ENCODE assay signal across 19 cellular contexts in genomic region chr12:71007736-71008449, GRCh38.
DNase-seq lines count a peak whose midpoint lies in the region; ATAC-seq and TF ChIP-seq lines count a peak whose summit lies in the region.
"Had no signal": no experiment of that assay in that cellular context is flagged by ENCODE, and none has a peak within 500 bp of the region (broad histone marks: within the 10 kb centered on the region; RNA-seq: fewer than 3 reads in every experiment).

No MANE protein-coding gene starts in this region.

- H3K27ac ChIP-seq in breast epithelium (peak overlapping the region; percentile 18 to 58), KOPT-K1 (ENCODE audit: low read depth, low read length, poor library complexity, severe bottlenecking) (peak overlapping the region; percentile 74), upper lobe of right lung (peak overlapping the region; percentile 1), vagina (no peak overlapping the region)

- H3K36me3 Mint-ChIP-seq in MCF 10A (ENCODE audit: insufficient read depth, unreplicated experiment) = no peaks in the 10 kb centered on the region
- H3K36me3 Mint-ChIP-seq in activated CD4-positive, alpha-beta T cell treated with anti-CD3 and anti-CD28 coated beads for 36 hours (ENCODE audit: low read depth) = no peaks in the 10 kb centered on the region
- H3K36me3 Mint-ChIP-seq: CD14-positive monocyte had no signal

- no peak for ATAC-seq in upper lobe of right lung
- ATAC-seq in activated CD4-positive, alpha-beta T cell treated with anti-CD3 and anti-CD28 coated beads for 36 hours = no peak
- ATAC-seq: K562, Panc1 had no signal

- no peaks in the 10 kb centered on the region for H3K36me3 ChIP-seq in breast epithelium
- no peaks in the 10 kb centered on the region for H3K36me3 ChIP-seq in KOPT-K1 (ENCODE audit: insufficient read depth, low read length)
- no peaks in the 10 kb centered on the region for H3K36me3 ChIP-seq in upper lobe of right lung
- H3K36me3 ChIP-seq in vagina = no peaks in the 10 kb centered on the region

- H3K9me3 ChIP-seq in breast epithelium (no peaks in the 10 kb centered on the region), KOPT-K1 (ENCODE audit: insufficient read depth, low read length, poor library complexity, severe bottlenecking) (no peaks in the 10 kb centered on the region), upper lobe of right lung (no peaks in the 10 kb centered on the region), vagina (no peaks in the 10 kb centered on the region)

- intact Hi-C loops in breast epithelium (cut with DNase I; ENCODE audit: low total_unique reads) (no loop called here), MCF 10A (cut with micrococcal nuclease) (no loop called here), upper lobe of right lung (cut with DNase I) (no loop called here), vagina (cut with DNase I) (no loop called here)
- intact Hi-C loops in activated CD4-positive, alpha-beta T cell treated with anti-CD3 and anti-CD28 coated beads for 36 hours (cut with DNase I, micrococcal nuclease) = no loop called here

- peaks cover 14% of the 10 kb centered on the region for H3K4me1 Mint-ChIP-seq in MCF 10A (ENCODE audit: insufficient read depth, unreplicated experiment)
- no peaks in the 10 kb centered on the region for H3K4me1 Mint-ChIP-seq in activated CD4-positive, alpha-beta T cell treated with anti-CD3 and anti-CD28 coated beads for 36 hours
- H3K4me1 Mint-ChIP-seq: B cell, CD14-positive monocyte had no signal

- H3K4me1 ChIP-seq in breast epithelium = no peaks in the 10 kb centered on the region
- no peaks in the 10 kb centered on the region for H3K4me1 ChIP-seq in upper lobe of right lung
- no peaks in the 10 kb centered on the region for H3K4me1 ChIP-seq in vagina

- TF ChIP-seq POLR2A in breast epithelium (IDR thresholded peaks at IDR 0.05) (no peak), vagina (IDR thresholded peaks at IDR 0.05) (no peak)

- H3K9me3 Mint-ChIP-seq in MCF 10A (ENCODE audit: unreplicated experiment) = no peaks in the 10 kb centered on the region
- H3K9me3 Mint-ChIP-seq in activated CD4-positive, alpha-beta T cell treated with anti-CD3 and anti-CD28 coated beads for 36 hours (ENCODE audit: low read depth) = no peaks in the 10 kb centered on the region
- H3K9me3 Mint-ChIP-seq: CD14-positive monocyte had no signal

- BruUV-seq in MCF 10A (replicated peaks; lab: Mats Ljungman, UMichigan) = no TSS peak

- H3K27me3 ChIP-seq in breast epithelium = no peaks in the 10 kb centered on the region
- H3K27me3 ChIP-seq in upper lobe of right lung = no peaks in the 10 kb centered on the region
- H3K27me3 ChIP-seq in vagina = no peaks in the 10 kb centered on the region

- no peak for DNase-seq in breast epithelium (ENCODE audit: low spot score in 2 of 2)
- no peak for DNase-seq in MCF 10A (ENCODE audit: unreplicated experiment)
- DNase-seq in fibroblast of gingiva (ENCODE audit: low read depth) = peak; percentile 27
- DNase-seq in upper lobe of right lung = no peak
- no peak for DNase-seq in vagina (ENCODE audit: extremely low spot score in 2 of 2)
- no peak for DNase-seq in activated CD4-positive, alpha-beta T cell treated with anti-CD3 and anti-CD28 coated beads for 36 hours
- DNase-seq in NCI-H2196 (lab: John Stamatoyannopoulos, UW; ENCODE audit: unreplicated experiment) = no peak
- DNase-seq: EL, GF-D8, NCI-H1092 treated with DMSO at 0.1 percent for 48 hours, NCI-H1436 treated with DMSO at 0.1 percent for 48 hours, NCI-H1930, NCI-H524 treated with DMSO at 0.1 percent for 48 hours, NCI-H82 had no signal

- no peaks in the 10 kb centered on the region for H3K27me3 Mint-ChIP-seq in MCF 10A (ENCODE audit: insufficient read depth, unreplicated experiment)
- no peaks in the 10 kb centered on the region for H3K27me3 Mint-ChIP-seq in activated CD4-positive, alpha-beta T cell treated with anti-CD3 and anti-CD28 coated beads for 36 hours
- H3K27me3 Mint-ChIP-seq: B cell had no signal

- no peak overlapping the region for H3K4me3 Mint-ChIP-seq in MCF 10A (ENCODE audit: unreplicated experiment)
- no peak overlapping the region for H3K4me3 Mint-ChIP-seq in activated CD4-positive, alpha-beta T cell treated with anti-CD3 and anti-CD28 coated beads for 36 hours
- H3K4me3 Mint-ChIP-seq: B cell, CD14-positive monocyte had no signal

- H3K27ac Mint-ChIP-seq in MCF 10A (ENCODE audit: low read depth, unreplicated experiment) = no peak overlapping the region
- no peak overlapping the region for H3K27ac Mint-ChIP-seq in activated CD4-positive, alpha-beta T cell treated with anti-CD3 and anti-CD28 coated beads for 36 hours
- H3K27ac Mint-ChIP-seq: B cell, CD14-positive monocyte had no signal

- CTCF ChIA-PET in MCF 10A (lab: Yijun Ruan, JAX) = interaction anchor here (0.6 to 2.2 kb wide), 5 partner anchors 22 to 1127 kb away, joined by 3 to 10 read pairs (median 3); no protein-coding TSS in a partner anchor
- CTCF ChIA-PET in activated CD4-positive, alpha-beta T cell treated with anti-CD3 and anti-CD28 coated beads for 36 hours (lab: Charles Lee) = no interaction called here

- H3K4me3 ChIP-seq in breast epithelium (no peak overlapping the region), upper lobe of right lung (no peak overlapping the region), vagina (no peak overlapping the region)
- H3K4me3 ChIP-seq: K562 had no signal

- POLR2A ChIA-PET in MCF 10A (lab: Yijun Ruan, JAX) = interaction anchor here (0.9 kb wide), 1 partner anchor 273 kb away, joined by 3 read pairs; no protein-coding TSS in a partner anchor
- POLR2A ChIA-PET in activated CD4-positive, alpha-beta T cell treated with anti-CD3 and anti-CD28 coated beads for 36 hours (lab: Charles Lee) = no interaction called here

- no peak for TF ChIP-seq CTCF in breast epithelium (IDR thresholded peaks at IDR 0.05)
- no peak for TF ChIP-seq CTCF in MCF 10A (IDR thresholded peaks at IDR 0.05; ENCODE audit: unreplicated experiment)
- TF ChIP-seq CTCF in upper lobe of right lung (IDR thresholded peaks at IDR 0.05) = no peak
- TF ChIP-seq CTCF in vagina (IDR thresholded peaks at IDR 0.05) = no peak
